Comparison of ENCODE assay signal across 11 cellular contexts in the genomic region with DNA sequence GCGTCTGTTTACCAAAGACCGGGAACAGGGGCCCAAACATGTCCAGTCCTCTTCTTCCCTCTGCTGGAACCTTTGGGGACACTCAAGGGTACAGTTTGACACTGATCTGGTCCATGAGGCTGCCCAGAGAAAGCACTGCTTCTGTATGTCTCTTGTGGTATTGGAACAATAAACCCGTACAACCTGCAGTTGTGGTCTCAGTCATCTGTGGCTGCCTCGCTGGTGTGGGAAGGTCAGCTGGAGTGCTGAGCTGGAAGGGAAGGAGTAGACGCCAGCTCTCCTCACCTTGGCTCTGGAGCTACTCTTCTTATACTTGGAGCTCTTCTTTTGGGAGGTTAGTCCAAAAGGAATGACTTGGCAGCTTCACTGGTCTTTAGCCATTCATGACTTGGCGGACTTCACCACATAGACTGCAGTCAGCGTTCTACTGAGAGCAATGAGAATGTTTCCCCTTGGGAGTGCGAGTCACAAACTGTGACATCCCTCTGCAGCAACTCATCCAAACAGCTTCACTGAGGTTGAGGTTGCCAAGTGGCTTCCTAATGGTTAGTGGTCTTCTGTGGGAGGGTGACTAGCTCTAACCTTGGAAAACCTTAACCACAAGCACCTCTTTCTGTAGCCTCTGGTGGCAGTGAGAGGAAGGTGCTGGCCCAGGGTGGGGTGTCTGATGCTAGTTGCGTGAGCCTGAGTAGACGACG.
DNase-seq lines count a peak whose midpoint lies in the region; ATAC-seq and TF ChIP-seq lines count a peak whose summit lies in the region.
"Had no signal": no experiment of that assay in that cellular context is flagged by ENCODE, and none has a peak within 500 bp of the region (broad histone marks: within the 10 kb centered on the region; RNA-seq: fewer than 3 reads in every experiment).

No MANE protein-coding gene starts in this region.

- H3K9me3 Mint-ChIP-seq in activated naive CD4-positive, alpha-beta T cell treated with anti-CD3 and anti-CD28 coated beads, Interleukin-2, amount 50 U/mL, for 72 hours: no peaks in the 10 kb centered on the region

- peak overlapping the region; percentile 50 to 75 for H3K27ac Mint-ChIP-seq in activated naive CD4-positive, alpha-beta T cell treated with anti-CD3 and anti-CD28 coated beads, Interleukin-2, amount 50 U/mL, for 72 hours

- in situ Hi-C loops in GM23248 (cut with MboI): no loop called here

- H4K91ac ChIP-seq in mesenchymal stem cell (ENCODE audit: low read length): no peak overlapping the region

- H3K9me3 ChIP-seq in GM23248 (ENCODE audit: low read depth): no peaks in the 10 kb centered on the region
- no peaks in the 10 kb centered on the region for H3K9me3 ChIP-seq in mesenchymal stem cell (ENCODE audit: control insufficient read depth, low read length)
- no peaks in the 10 kb centered on the region for H3K9me3 ChIP-seq in thyroid gland
- H3K9me3 ChIP-seq: gastroesophageal sphincter, pancreas had no signal

- TF ChIP-seq CTCF in thyroid gland (IDR thresholded peaks at IDR 0.05): no peak

- H3K4me2 ChIP-seq in GM23248 (ENCODE audit: unreplicated experiment) (peak overlapping the region; percentile 16), mesenchymal stem cell (ENCODE audit: low read length, poor library complexity, severe bottlenecking) (no peak overlapping the region)

- no peaks in the 10 kb centered on the region for H3K9me2 ChIP-seq in GM23248 (ENCODE audit: insufficient read depth)

- no peak overlapping the region for H3K14ac ChIP-seq in mesenchymal stem cell (ENCODE audit: low read length in 2 of 2)

- H3K79me1 ChIP-seq in mesenchymal stem cell (replicated peaks; ENCODE audit: low read length, poor library complexity, severe bottlenecking): peaks cover 68% of the 10 kb centered on the region

- intact Hi-C loops in thyroid gland (cut with DNase I): no loop called here

- peak overlapping the region; percentile 70 for H3K27ac ChIP-seq in GM23248
- H3K27ac ChIP-seq in mesenchymal stem cell (ENCODE audit: low read length, poor library complexity, severe bottlenecking): no peak overlapping the region
- H3K27ac ChIP-seq in thyroid gland: no peak overlapping the region
- H3K27ac ChIP-seq: gastroesophageal sphincter, pancreas had no signal

- DNase-seq in A172 (ENCODE audit: low spot score): peak; percentile 68
- peak; percentile 96 for DNase-seq in GM23248
- peak in 1 of 2 donors; percentile 76 for DNase-seq in activated naive CD4-positive, alpha-beta T cell treated with anti-CD3 and anti-CD28 coated beads, Interleukin-2, amount 50 U/mL, for 72 hours (ENCODE audit: low spot score in 2 of 2)
- DNase-seq in mesenchymal stem cell: peak; percentile 79
- DNase-seq in DMS79 treated with DMSO at 0.1 percent for 48 hours (lab: John Stamatoyannopoulos, UW): no peak
- DNase-seq in GM19238 (ENCODE audit: insufficient read length, low spot score): no peak
- no peak for DNase-seq in Ammon's horn (ENCODE audit: low spot score)
- DNase-seq in thyroid gland: no peak
- DNase-seq: GF-D8, pancreas had no signal

- H2BK12ac ChIP-seq in mesenchymal stem cell (ENCODE audit: low read length in 2 of 2): no peak overlapping the region

- peaks cover 13% of the 10 kb centered on the region for H3K4me1 ChIP-seq in GM23248 (ENCODE audit: insufficient read depth)
- H3K4me1 ChIP-seq in mesenchymal stem cell (ENCODE audit: control insufficient read depth, insufficient read depth, low read depth, low read length): peaks cover 2% of the 10 kb centered on the region
- H3K4me1 ChIP-seq in thyroid gland: no peaks in the 10 kb centered on the region
- H3K4me1 ChIP-seq: pancreas had no signal

- H3K27me3 ChIP-seq in GM23248 (replicated peaks; ENCODE audit: insufficient read depth): no peaks in the 10 kb centered on the region
- H3K27me3 ChIP-seq in mesenchymal stem cell (ENCODE audit: control insufficient read depth in 1 of 2, insufficient read depth in 1 of 2, low read length in 2 of 2): no peaks in the 10 kb centered on the region
- no peaks in the 10 kb centered on the region for H3K27me3 ChIP-seq in thyroid gland
- H3K27me3 ChIP-seq: gastroesophageal sphincter, pancreas had no signal

- H2AFZ ChIP-seq in GM23248 (no peak overlapping the region), mesenchymal stem cell (ENCODE audit: low read depth, low read length) (no peak overlapping the region)

- H3F3A ChIP-seq in GM23248 (ENCODE audit: insufficient read depth): peaks cover 35% of the 10 kb centered on the region

- peak overlapping the region in 1 of 2 experiments; percentile 9 for H3K23ac ChIP-seq in mesenchymal stem cell (ENCODE audit: low read length in 2 of 2)

- H3K79me2 ChIP-seq in GM23248 (ENCODE audit: insufficient read depth): peaks cover 41% of the 10 kb centered on the region

- H2BK15ac ChIP-seq in mesenchymal stem cell (ENCODE audit: low read depth, poor library complexity, severe bottlenecking): no peak overlapping the region

- peak overlapping the region; percentile 40; the same call in 1 of the 2 replicates for H3K9ac ChIP-seq in GM23248
- H3K9ac ChIP-seq in mesenchymal stem cell (ENCODE audit: low read length): peak overlapping the region; percentile 4

- 59 to 60% methylated on average over 11 of the region's 11 CpGs for WGBS in GM23248 (ENCODE audit: low coverage in 1 of 2, low lambda C conversion rate in 2 of 2, missing lambda C conversion rate in 2 of 2), 2 experiments
- WGBS in mesenchymal stem cell: 91% methylated on average over 11 of the region's 11 CpGs
- WGBS in thyroid gland, 2 donors: 84 to 87% methylated on average over 11 of the region's 11 CpGs

- peak; percentile 60 to 89 for ATAC-seq in activated naive CD4-positive, alpha-beta T cell treated with anti-CD3 and anti-CD28 coated beads, Interleukin-2, amount 50 U/mL, for 72 hours
- ATAC-seq: gastroesophageal sphincter had no signal

- H4K20me1 ChIP-seq in GM23248 (ENCODE audit: insufficient read depth): no peaks in the 10 kb centered on the region

- H3K4me3 ChIP-seq in GM23248 (no peak overlapping the region), mesenchymal stem cell (ENCODE audit: insufficient read depth in 1 of 2, low read depth in 1 of 2, low read length in 2 of 2) (no peak overlapping the region), thyroid gland (replicated peaks in 1 of 3) (no peak overlapping the region)
- H3K4me3 ChIP-seq: gastroesophageal sphincter, pancreas had no signal

- H2AK5ac ChIP-seq in mesenchymal stem cell (ENCODE audit: low read length, severe bottlenecking): no peak overlapping the region

- H3K4ac ChIP-seq in mesenchymal stem cell (ENCODE audit: low read depth in 1 of 2, low read length in 2 of 2): no peak overlapping the region

- no peak overlapping the region for H4K8ac ChIP-seq in mesenchymal stem cell (ENCODE audit: low read length)

- H3K36me3 ChIP-seq in GM23248 (ENCODE audit: low read depth) (peaks cover 43% of the 10 kb centered on the region), mesenchymal stem cell (ENCODE audit: control insufficient read depth in 1 of 2, insufficient read depth in 2 of 2, low read depth in 1 of 2, low read length in 2 of 2) (peaks cover 69 to 84% of the 10 kb centered on the region in 2 experiments), thyroid gland (peaks cover 29 to 32% of the 10 kb centered on the region in 2 donors)

- no peak overlapping the region for H2BK5ac ChIP-seq in mesenchymal stem cell (ENCODE audit: low read depth, low read length, poor library complexity, severe bottlenecking)

- H3K36me3 Mint-ChIP-seq in activated naive CD4-positive, alpha-beta T cell treated with anti-CD3 and anti-CD28 coated beads, Interleukin-2, amount 50 U/mL, for 72 hours: peaks cover 10 to 17% of the 10 kb centered on the region in 2 donors

- peak overlapping the region in 1 of 2 experiments; percentile 13 for H3K18ac ChIP-seq in mesenchymal stem cell (ENCODE audit: low read depth in 1 of 2, low read length in 2 of 2)

- no peak overlapping the region for H2BK120ac ChIP-seq in mesenchymal stem cell (ENCODE audit: low read depth, low read length)

- TF ChIP-seq POLR2A in thyroid gland (IDR thresholded peaks at IDR 0.05): no peak

Comparison
In these comparisons a context has a peak if more than half of its experiments do, and no peak if none do; other contexts are left out.
1. DNase-seq: peak in A172 (single experiment), GM23248 (single experiment) and mesenchymal stem cell (single experiment); none in DMS79 treated with DMSO at 0.1 percent for 48 hours (single experiment), GM19238 (single experiment), Ammon's horn (single experiment) and thyroid gland (0 of 2).